In the genomic region with DNA sequence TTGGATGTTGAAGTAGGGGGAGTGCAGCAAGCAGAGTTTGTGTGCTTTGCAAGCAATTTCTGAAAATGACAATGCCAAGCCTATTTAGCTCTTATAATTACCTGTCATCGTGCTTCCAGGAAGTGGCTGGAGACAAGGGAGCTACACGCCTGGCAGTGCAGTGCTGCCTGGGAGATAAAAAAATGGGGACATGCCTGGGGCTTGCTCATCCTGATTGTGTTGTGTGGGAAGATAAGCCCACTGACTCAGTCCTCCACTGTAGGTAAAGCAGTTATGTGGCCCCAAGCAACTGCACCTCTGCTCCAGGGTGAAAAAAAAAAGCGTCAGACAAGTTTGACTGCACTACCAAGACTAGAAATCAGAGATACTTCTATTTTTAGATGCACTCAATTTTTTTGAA, we compare ENCODE assay signal across 19 cellular contexts.
"Had no signal": no experiment of that assay in that cellular context is flagged by ENCODE, and none has a peak within 500 bp of the region (broad histone marks: within the 10 kb centered on the region; RNA-seq: fewer than 3 reads in every experiment).

No MANE protein-coding gene starts in this region.

- H3K36me3 Mint-ChIP-seq: activated CD8-positive, alpha-beta memory T cell treated with anti-CD3 and anti-CD28 coated beads, Interleukin-2, amount 10 ng/mL, durations not matched to agents 7 days and 5 days; activated naive CD4-positive, alpha-beta T cell treated with anti-CD3 and anti-CD28 coated beads, Interleukin-2, amount 50 U/mL, for 72 hours; memory B cell had no signal

- H3K4me1 Mint-ChIP-seq: activated CD8-positive, alpha-beta memory T cell treated with anti-CD3 and anti-CD28 coated beads, Interleukin-2, amount 10 ng/mL, durations not matched to agents 7 days and 5 days; memory B cell; nephron had no signal

- H3K9me3 Mint-ChIP-seq: nephron had no signal

- DNase-seq: activated CD4-positive, alpha-beta T cell treated with anti-CD3 and anti-CD28 coated beads, Interleukin-2, amount 50 U/mL, for 48 hours; activated CD8-positive, alpha-beta memory T cell treated with anti-CD3 and anti-CD28 coated beads, Interleukin-2, amount 10 ng/mL, durations not matched to agents 7 days and 5 days; activated effector memory CD4-positive, alpha-beta T cell treated with anti-CD3 and anti-CD28 coated beads, Interleukin-2, amount 50 U/mL, for 16 hours; activated T-cell treated with anti-CD3 and anti-CD28 coated beads, Interleukin-2, amount 50 U/mL, for 24 hours; amniotic stem cell; colonic mucosa; hippocampal formation; left ventricle myocardium superior; nucleus accumbens; stimulated activated CD4-positive, alpha-beta T cell treated with anti-CD3 and anti-CD28 coated beads, Interleukin-4, amount 100 ng/mL, for 24 hours; stimulated activated naive CD4-positive, alpha-beta T cell treated with Interleukin-2 at 50 U/mL for 16 hours; substantia nigra; WERI-Rb-1 had no signal

- H3K4me3 Mint-ChIP-seq: activated CD8-positive, alpha-beta memory T cell treated with anti-CD3 and anti-CD28 coated beads, Interleukin-2, amount 10 ng/mL, durations not matched to agents 7 days and 5 days; activated T-cell treated with anti-CD3 and anti-CD28 coated beads, Interleukin-2, amount 50 U/mL, for 24 hours; memory B cell; nephron had no signal

- H3K27ac ChIP-seq: colonic mucosa, esophagus muscularis mucosa, right atrium auricular region, tibial nerve, WERI-Rb-1 had no signal

- ATAC-seq: activated CD8-positive, alpha-beta memory T cell treated with anti-CD3 and anti-CD28 coated beads, Interleukin-2, amount 10 ng/mL, durations not matched to agents 7 days and 5 days; activated naive CD4-positive, alpha-beta T cell treated with anti-CD3 and anti-CD28 coated beads, Interleukin-2, amount 50 U/mL, for 72 hours; left ventricle myocardium superior had no signal

- H3K27me3 Mint-ChIP-seq: activated CD8-positive, alpha-beta memory T cell treated with anti-CD3 and anti-CD28 coated beads, Interleukin-2, amount 10 ng/mL, durations not matched to agents 7 days and 5 days; activated T-cell treated with anti-CD3 and anti-CD28 coated beads, Interleukin-2, amount 50 U/mL, for 24 hours; memory B cell had no signal

- H3K27ac Mint-ChIP-seq: activated CD8-positive, alpha-beta memory T cell treated with anti-CD3 and anti-CD28 coated beads, Interleukin-2, amount 10 ng/mL, durations not matched to agents 7 days and 5 days; activated naive CD4-positive, alpha-beta T cell treated with anti-CD3 and anti-CD28 coated beads, Interleukin-2, amount 50 U/mL, for 72 hours; activated T-cell treated with anti-CD3 and anti-CD28 coated beads, Interleukin-2, amount 50 U/mL, for 24 hours; memory B cell; nephron had no signal
